In genomic region chr5:146158255-146158654, GRCh38 we compare ENCODE assay signal across 24 cellular contexts. TPM values are rescaled to one million over a fixed set of nuclear protein-coding genes. Genes with fewer than 3 reads are reported as not detected.
DNase-seq lines count a peak whose midpoint lies in the region; ATAC-seq and TF ChIP-seq lines count a peak whose summit lies in the region.
"Had no signal": no experiment of that assay in that cellular context is flagged by ENCODE, and none has a peak within 500 bp of the region (broad histone marks: within the 10 kb centered on the region; RNA-seq: fewer than 3 reads in every experiment).

No MANE protein-coding gene starts in this region.

- no peak overlapping the region for H2AK9ac ChIP-seq in IMR-90 (replicated peaks; ENCODE audit: low read depth, low read length, poor library complexity)

- H3K18ac ChIP-seq in IMR-90 (ENCODE audit: low read depth, low read length), result no peak overlapping the region

- H3K4me1 Mint-ChIP-seq in activated T-cell treated with anti-CD3 and anti-CD28 coated beads, Interleukin-2, amount 50 U/mL, for 72 hours (ENCODE audit: low read depth), result no peaks in the 10 kb centered on the region
- peaks cover 9% of the 10 kb centered on the region for H3K4me1 Mint-ChIP-seq in T-helper 17 cell
- H3K4me1 Mint-ChIP-seq: CD14-positive monocyte, GM23338, H9 had no signal

- no TSS peak for BruUV-seq in IMR-90 (replicated peaks; lab: Mats Ljungman, UMichigan)

- no peaks in the 10 kb centered on the region for H3K9me3 ChIP-seq in IMR-90 (ENCODE audit: control insufficient read depth, insufficient read depth, low read length)
- H3K9me3 ChIP-seq in T-helper 17 cell (ENCODE audit: control insufficient read depth, low read length, poor library complexity, severe bottlenecking), result no peaks in the 10 kb centered on the region
- H3K9me3 ChIP-seq: A549, BE2C had no signal

- no peaks in the 10 kb centered on the region for H3K79me1 ChIP-seq in IMR-90 (ENCODE audit: low read depth in 1 of 2, low read length in 2 of 2)

- H3K36me3 Mint-ChIP-seq in activated T-cell treated with anti-CD3 and anti-CD28 coated beads, Interleukin-2, amount 50 U/mL, for 72 hours (ENCODE audit: insufficient read depth in 2 of 2), result peaks cover 6 to 43% of the 10 kb centered on the region in 2 donors
- H3K36me3 Mint-ChIP-seq in T-helper 17 cell (ENCODE audit: low read depth), result peaks cover 8% of the 10 kb centered on the region

- H3K27ac Mint-ChIP-seq in activated T-cell treated with anti-CD3 and anti-CD28 coated beads, Interleukin-2, amount 50 U/mL, for 72 hours, result peak overlapping the region; percentile 19
- H3K27ac Mint-ChIP-seq in T-helper 17 cell, result peak overlapping the region; percentile 14
- H3K27ac Mint-ChIP-seq: CD14-positive monocyte; CD4-positive, alpha-beta T cell; GM23338; HFFc6 had no signal

- no peak overlapping the region for H4K91ac ChIP-seq in IMR-90 (ENCODE audit: insufficient read depth, low read depth, low read length)

- no peak overlapping the region for H3K9ac ChIP-seq in IMR-90 (ENCODE audit: low read depth, low read length)
- H3K9ac ChIP-seq: BLaER1 treated with 17β-estradiol and CSF1 and Interleukin-3, amounts not matched to agents 10 nM and 100 nM had no signal

- H3K9me1 ChIP-seq in IMR-90 (ENCODE audit: insufficient read depth, low read length), result no peaks in the 10 kb centered on the region

- H3K4me3 Mint-ChIP-seq in activated T-cell treated with anti-CD3 and anti-CD28 coated beads, Interleukin-2, amount 50 U/mL, for 72 hours, result no peak overlapping the region
- no peak overlapping the region for H3K4me3 Mint-ChIP-seq in T-helper 17 cell
- H3K4me3 Mint-ChIP-seq: CD14-positive monocyte; CD4-positive, alpha-beta T cell; CD8-positive, alpha-beta memory T cell; GM23338; H9; HFFc6 had no signal

- H3K27me3 Mint-ChIP-seq in activated T-cell treated with anti-CD3 and anti-CD28 coated beads, Interleukin-2, amount 50 U/mL, for 72 hours (ENCODE audit: low read depth), result no peaks in the 10 kb centered on the region
- H3K27me3 Mint-ChIP-seq in T-helper 17 cell, result no peaks in the 10 kb centered on the region
- H3K27me3 Mint-ChIP-seq: CD4-positive, alpha-beta T cell; CD8-positive, alpha-beta memory T cell had no signal

- H3K14ac ChIP-seq in IMR-90 (replicated peaks; ENCODE audit: low read depth, low read length), result no peak overlapping the region

- dilution Hi-C loops in IMR-90 (cut with HindIII; ENCODE audit: low sequenced_read_pairs, unreplicated experiment), result no loop called here

- H3K4me2 ChIP-seq in IMR-90 (ENCODE audit: low read depth, low read length), result no peak overlapping the region
- H3K4me2 ChIP-seq: A549; BLaER1 treated with 17β-estradiol and CSF1 and Interleukin-3, amounts not matched to agents 10 nM and 100 nM; GM23338 had no signal

- CTCF ChIA-PET in IMR-90 (lab: Yijun Ruan, JAX), result no interaction called here

- no peak overlapping the region for H4K5ac ChIP-seq in IMR-90 (ENCODE audit: low read depth, low read length)

- intact Hi-C loops in IMR-90 (cut with micrococcal nuclease), result loop anchor here (5.0 kb wide), 2 partner anchors 41 to 114 kb away; no protein-coding TSS in a partner anchor

- no peak for TF ChIP-seq RAD21 in IMR-90 (IDR thresholded peaks at IDR 0.05; ENCODE audit: low read length)

- no peak overlapping the region for H3K56ac ChIP-seq in IMR-90 (ENCODE audit: extremely low read depth, insufficient read depth, low read length)

- ATAC-seq in activated T-cell treated with anti-CD3 and anti-CD28 coated beads, Interleukin-2, amount 50 U/mL, for 72 hours (replicated peaks in 1 of 2), result no peak
- ATAC-seq in IMR-90 (ENCODE audit: low read depth) (no peak), T-helper 17 cell (no peak), GM18502 (IDR thresholded peaks at IDR 0.05; ENCODE audit: poor library complexity, unreplicated experiment) (no peak)
- ATAC-seq: A549, GM12878, GM23338 had no signal

- H3K4me3 ChIP-seq in IMR-90 (ENCODE audit: insufficient read depth, low read depth, low read length), result no peak overlapping the region
- H3K4me3 ChIP-seq: A549; BLaER1 treated with 17β-estradiol and CSF1 and Interleukin-3, amounts not matched to agents 10 nM and 100 nM; GM12878; GM23338 had no signal

- no peak overlapping the region for H2AFZ ChIP-seq in IMR-90 (replicated peaks; ENCODE audit: low read length, poor library complexity)
- H2AFZ ChIP-seq: GM23338 had no signal

- H2BK20ac ChIP-seq in IMR-90 (ENCODE audit: low read depth, low read length), result no peak overlapping the region

- no peaks in the 10 kb centered on the region for H3K9me3 Mint-ChIP-seq in activated T-cell treated with anti-CD3 and anti-CD28 coated beads, Interleukin-2, amount 50 U/mL, for 72 hours
- H3K9me3 Mint-ChIP-seq: CD14-positive monocyte; CD4-positive, alpha-beta T cell; CD8-positive, alpha-beta memory T cell; GM23338; H9; HFFc6 had no signal

- H3K4ac ChIP-seq in IMR-90 (ENCODE audit: low read depth, low read length), result no peak overlapping the region

- no peak overlapping the region for H3K27ac ChIP-seq in IMR-90 (ENCODE audit: insufficient read depth, low read length)
- H3K27ac ChIP-seq: A549; BLaER1 treated with 17β-estradiol and CSF1 and Interleukin-3, amounts not matched to agents 10 nM and 100 nM had no signal

- no peak for TF ChIP-seq CTCF in IMR-90 (conservative IDR thresholded peaks at IDR 0.05; ENCODE audit: low read depth, low read length)

- H3K23ac ChIP-seq in IMR-90 (ENCODE audit: low read depth, low read length), result no peak overlapping the region

- TF ChIP-seq POLR2A in IMR-90 (IDR thresholded peaks at IDR 0.05; ENCODE audit: low read depth, low read length), result no peak

- H3K36me3 ChIP-seq in IMR-90 (ENCODE audit: control insufficient read depth, insufficient read depth, low read length), result peaks cover 42% of the 10 kb centered on the region

- no peaks in the 10 kb centered on the region for H3K4me1 ChIP-seq in IMR-90 (ENCODE audit: control insufficient read depth, insufficient read depth, low read length)
- H3K4me1 ChIP-seq: A549; BE2C; BLaER1 treated with 17β-estradiol and CSF1 and Interleukin-3, amounts not matched to agents 10 nM and 100 nM had no signal

- no peak overlapping the region for H2AK5ac ChIP-seq in IMR-90 (ENCODE audit: low read depth, low read length)

- H4K8ac ChIP-seq in IMR-90 (ENCODE audit: low read depth in 2 of 2, low read length in 2 of 2), result no peak overlapping the region

- no peaks in the 10 kb centered on the region for H4K20me1 ChIP-seq in IMR-90 (ENCODE audit: insufficient read depth, low read length)

- no peak overlapping the region for H2BK15ac ChIP-seq in IMR-90 (ENCODE audit: low read depth, low read length)

- in situ Hi-C loops in IMR-90 (cut with MboI; ENCODE audit: low sequenced_read_pairs), result no loop called here

- no peaks in the 10 kb centered on the region for H3K27me3 ChIP-seq in IMR-90 (ENCODE audit: control insufficient read depth, insufficient read depth, low read length)
- H3K27me3 ChIP-seq: BE2C; BLaER1 treated with 17β-estradiol and CSF1 and Interleukin-3, amounts not matched to agents 10 nM and 100 nM had no signal

- no peak overlapping the region for H2BK5ac ChIP-seq in IMR-90 (ENCODE audit: low read depth, low read length, poor library complexity, severe bottlenecking)

- H2BK120ac ChIP-seq in IMR-90 (ENCODE audit: low read depth, low read length), result no peak overlapping the region

- no peak for DNase-seq in activated T-cell treated with anti-CD3 and anti-CD28 coated beads, Interleukin-2, amount 50 U/mL, for 72 hours
- DNase-seq in activated T-cell treated with anti-CD3 and anti-CD28 coated beads, Interleukin-2, amount 50 U/mL, for 48 hours, result no peak
- DNase-seq in IMR-90, result no peak
- no peak for DNase-seq in T-helper 17 cell
- no peak for DNase-seq in HCEC 1CT
- DNase-seq: 8988T; ACHN; AML-193; BE2C; CD4-positive, alpha-beta T cell; CD8-positive, alpha-beta memory T cell; DMS 273 treated with DMSO at 0.1 percent for 48 hours; DMS79; EL; GDM1; H9; HFFc6 had no signal

- POLR2A ChIA-PET in IMR-90 (lab: Charles Lee; ENCODE audit: unreplicated experiment), result no interaction called here

TF ChIP-seq in IMR-90, 13 proteins besides CTCF, POLR2A, EP300 and RAD21:
- TF ChIP-seq CEBPB (IDR thresholded peaks at IDR 0.05; ENCODE audit: low read depth, low read length), result peak; percentile 59; the same call in 1 of the 2 replicates
- TF ChIP-seq FOS (IDR thresholded peaks at IDR 0.05; ENCODE audit: low read depth, low read length), result no peak

RNA-seq across cellular contexts. Expression of gene LARS1, which starts 24.2 kb away (rescaled TPM):
- total RNA-seq in activated T-cell treated with anti-CD3 and anti-CD28 coated beads, Interleukin-2, amount 50 U/mL, for 72 hours, result 100 to 1,000 TPM; 150 to 191 TPM
- 70.4 and 91.4 TPM in 2 replicates for total RNA-seq in IMR-90 (2012; rRNA removed)
- polyA plus RNA-seq in IMR-90 (2012; rRNA removed), result 20.1 and 25.7 TPM in 2 replicates
- polyA plus RNA-seq in IMR-90 (2012; cell fraction: cytosol; rRNA removed), result 3.2 and 5.8 TPM in 2 replicates
- 3.1 and 42.3 TPM in 2 replicates for polyA plus RNA-seq in IMR-90 (2012; cell fraction: nucleus; rRNA removed; ENCODE audit: low replicate concordance)
- total RNA-seq in T-helper 17 cell, result 10 to 100 TPM; 59.3 to 71.0 TPM

RNA-seq across cellular contexts. Expression of gene RBM27, which starts 45.1 kb away (rescaled TPM):
- 10 to 100 TPM; 24.3 to 24.7 TPM for total RNA-seq in activated T-cell treated with anti-CD3 and anti-CD28 coated beads, Interleukin-2, amount 50 U/mL, for 72 hours
- 19.2 and 25.3 TPM in 2 replicates for total RNA-seq in IMR-90 (2012; rRNA removed)
- polyA plus RNA-seq in IMR-90 (2012; rRNA removed), result 7.6 and 7.7 TPM in 2 replicates
- polyA plus RNA-seq in IMR-90 (2012; cell fraction: cytosol; rRNA removed), result 0.58 and 1.6 TPM in 2 replicates
- 1.2 and 9.5 TPM in 2 replicates for polyA plus RNA-seq in IMR-90 (2012; cell fraction: nucleus; rRNA removed; ENCODE audit: low replicate concordance)
- total RNA-seq in T-helper 17 cell, result 10 to 100 TPM; 21.6 to 25.9 TPM

RNA-seq across cellular contexts. Expression of gene PLAC8L1, which starts 52.9 kb away (rescaled TPM):
- total RNA-seq in activated T-cell treated with anti-CD3 and anti-CD28 coated beads, Interleukin-2, amount 50 U/mL, for 72 hours, result 1 to 10 TPM in 1 of 2 donors, under 1 TPM in 1; 0.42 to 1.4 TPM
- total RNA-seq in IMR-90 (2012; rRNA removed), result not detected in 2 replicates
- polyA plus RNA-seq in IMR-90 (2012; rRNA removed), result 0.27 TPM in 1 of 2 replicates, not detected in the other
- polyA plus RNA-seq in IMR-90 (2012; cell fraction: cytosol; rRNA removed), result not detected in 2 replicates
- 0.48 and 1.4 TPM in 2 replicates for polyA plus RNA-seq in IMR-90 (2012; cell fraction: nucleus; rRNA removed; ENCODE audit: low replicate concordance)
- under 1 TPM in 1 of 2 donors, not detected in 1; 0.94 TPM for total RNA-seq in T-helper 17 cell
- total RNA-seq: GM23338, H4 had no signal
- polyA plus RNA-seq: CD14-positive monocyte; CD8-positive, alpha-beta memory T cell had no signal
